In the genomic region with DNA sequence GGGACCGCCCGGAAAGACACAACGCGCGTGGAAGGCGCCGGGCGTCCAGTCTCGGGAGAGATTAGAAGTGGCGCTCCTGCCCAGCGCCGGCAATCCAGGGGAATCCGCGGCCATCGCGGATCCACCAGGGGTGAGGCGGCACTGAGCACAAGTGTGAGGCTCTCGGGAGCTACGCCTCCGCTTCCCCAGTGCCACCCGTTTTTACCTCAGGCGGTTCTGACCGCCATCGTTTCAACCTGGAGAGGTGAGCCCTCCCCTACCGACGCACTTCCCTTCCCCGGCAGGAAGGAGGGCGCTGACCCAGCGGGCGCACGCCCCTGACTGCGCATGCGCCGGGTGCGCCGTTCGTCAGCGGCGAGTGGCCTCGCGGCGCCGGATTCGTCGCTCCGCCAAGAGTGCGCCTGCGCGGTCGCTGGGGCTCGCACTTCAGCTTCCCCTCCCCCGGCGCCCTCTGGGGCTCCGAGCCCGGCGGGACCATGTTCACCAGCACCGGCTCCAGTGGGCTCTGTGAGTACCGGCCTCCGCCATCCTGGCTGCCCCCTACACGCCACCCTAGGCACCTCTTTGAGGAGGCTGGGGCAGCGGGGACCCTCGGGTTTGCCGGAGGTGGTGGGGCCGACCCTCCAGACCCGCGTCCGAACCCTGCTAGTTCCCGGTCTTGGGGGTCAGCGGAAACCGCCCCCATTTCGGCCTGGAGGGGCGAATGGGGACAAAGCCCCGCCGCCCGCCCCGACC, we compare ENCODE assay signal across 8 cellular contexts. TPM values are rescaled to one million over a fixed set of nuclear protein-coding genes. Genes with fewer than 3 reads are reported as not detected.
DNase-seq lines count a peak whose midpoint lies in the region; ATAC-seq, FAIRE-seq and TF ChIP-seq lines count a peak whose summit lies in the region.

UBAC2 (plus strand) TSS at position 422 of the 735 bp plus-strand sequence; CDS start at position 477, 55 bp downstream.

- peak within 1 kb of the TSS; percentile 68 to 89 for H3K4me3 ChIP-seq in prostate gland
- H3K4me3 ChIP-seq in urinary bladder (ENCODE audit: low read depth, low read length) = peak within 1 kb of the TSS; percentile 85

- H3K4me1 ChIP-seq in prostate gland (replicated peaks) = peaks cover 8% of the 10 kb centered on the region
- no peaks in the 10 kb centered on the region for H3K4me1 ChIP-seq in urinary bladder (ENCODE audit: insufficient read depth)

- peak in 2 of 4 experiments; percentile 30 to 46 for TF ChIP-seq CTCF in prostate gland (IDR thresholded peaks at IDR 0.05)

- FAIRE-seq in GM12892 (lab: Jason Lieb, UNC) = peak; percentile 100

- H3K27ac ChIP-seq in prostate gland (peak within 1 kb of the TSS; percentile 97), urinary bladder (ENCODE audit: low read depth) (peak within 1 kb of the TSS; percentile 99)

- under 1% methylated on average over 71 of the region's 76 CpGs for WGBS in prostate gland
- under 1% methylated on average over 76 of the region's 76 CpGs for WGBS in urinary bladder

- peak; percentile 69 for ATAC-seq in HG02852 (IDR thresholded peaks at IDR 0.05; ENCODE audit: unreplicated experiment)
- peak; percentile 97 for ATAC-seq in left cardiac atrium

- intact Hi-C loops in left cardiac atrium (cut with DNase I) = loop anchor here in 1 of 2 donors (10.0 kb wide), 1 partner anchor 54 kb away; the partner anchor contains the start of gene GPR18
- intact Hi-C loops in prostate gland (cut with DNase I) = loop anchor here (5.0 kb wide), 1 partner anchor 113 kb away; no protein-coding TSS in a partner anchor

- no peaks in the 10 kb centered on the region for H3K27me3 ChIP-seq in prostate gland (replicated peaks; ENCODE audit: insufficient read depth)

- H3K9me3 ChIP-seq in prostate gland = no peaks in the 10 kb centered on the region

- TF ChIP-seq POLR2A in GM12892 (IDR thresholded peaks at IDR 0.05; ENCODE audit: low read depth, low read length) = peak; percentile 99
- peak; percentile 96 for TF ChIP-seq POLR2A in prostate gland (IDR thresholded peaks at IDR 0.05)

- DNase-seq in GM12892 (ENCODE audit: insufficient read length) (peak; percentile 93), NCI-H146 (lab: John Stamatoyannopoulos, UW) (peak; percentile 96), T-helper 1 cell (peak; percentile 93 to 99 (median 95)), amniotic epithelial cell (ENCODE audit: low read depth) (peak; percentile 85), left cardiac atrium (peak; percentile 97), prostate gland (ENCODE audit: low spot score) (peak; percentile 91)

- H3K36me3 ChIP-seq in prostate gland (no peaks in the 10 kb centered on the region), urinary bladder (ENCODE audit: insufficient read depth) (no peaks in the 10 kb centered on the region)

RNA-seq across cellular contexts. Expression of gene UBAC2, which starts in this region (rescaled TPM):
- 12.5 TPM for polyA plus RNA-seq in GM12892 (2012; ENCODE audit: missing spikeins)
- total RNA-seq in left cardiac atrium = 10 to 100 TPM; 40.2 to 43.0 TPM
- 10 to 100 TPM; 60.7 to 86.9 TPM for total RNA-seq in prostate gland
- 57.2 TPM for total RNA-seq in urinary bladder
- polyA plus RNA-seq in urinary bladder = 53.1 TPM

Comparison
In these comparisons a context has a peak if more than half of its experiments do, and no peak if none do; other contexts are left out.
1. Peak in every context shown above with its lines: DNase-seq, ATAC-seq, H3K4me3 ChIP-seq and H3K27ac ChIP-seq.